In the genomic region with DNA sequence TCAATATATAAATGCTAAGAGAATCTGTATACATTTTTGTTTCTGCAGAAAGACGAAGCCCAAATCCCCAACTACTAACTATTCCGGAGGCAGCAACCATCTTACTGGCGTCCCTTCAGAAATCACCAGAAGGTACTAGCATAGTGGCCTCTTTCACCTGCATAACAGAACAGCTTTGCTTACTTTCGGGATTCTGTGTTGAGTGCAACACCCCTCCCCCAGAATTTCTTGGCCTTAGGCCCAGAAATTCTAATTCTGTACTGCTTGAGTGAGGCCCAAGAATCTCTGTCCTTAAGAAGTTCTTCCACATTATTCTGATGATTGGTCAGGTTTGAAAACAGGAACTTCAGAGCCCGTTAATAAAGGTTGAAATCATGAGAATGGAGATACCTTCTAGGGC, we compare ENCODE assay signal across 11 cellular contexts.
A peak's percentile ranks its signal among the peaks of the same experiment; 100 is the strongest.
DNase-seq lines count a peak whose midpoint lies in the region; TF ChIP-seq lines count a peak whose summit lies in the region.
"Had no signal": no experiment of that assay in that cellular context is flagged by ENCODE, and none has a peak within 500 bp of the region (broad histone marks: within the 10 kb centered on the region; RNA-seq: fewer than 3 reads in every experiment).

No MANE protein-coding gene starts in this region.

- H3K4me2 ChIP-seq in DOHH2 (ENCODE audit: low read length), result peak overlapping the region; percentile 96
- peak overlapping the region; percentile 0 for H3K4me2 ChIP-seq in parathyroid adenoma (ENCODE audit: low read length)

- no peak overlapping the region for H3K27ac ChIP-seq in DOHH2 (ENCODE audit: low read depth, low read length)
- no peak overlapping the region for H3K27ac ChIP-seq in parathyroid adenoma
- no peak overlapping the region for H3K27ac ChIP-seq in brain microvascular endothelial cell
- H3K27ac ChIP-seq: cardiac muscle cell had no signal

- no peaks in the 10 kb centered on the region for H3K9me2 ChIP-seq in DOHH2 (replicated peaks; ENCODE audit: control insufficient read depth, low read length)

- no peaks in the 10 kb centered on the region for H3K36me3 ChIP-seq in DOHH2 (ENCODE audit: control insufficient read depth, low read length)
- H3K36me3 ChIP-seq in parathyroid adenoma (ENCODE audit: control insufficient read depth, insufficient read depth, low read length), result no peaks in the 10 kb centered on the region
- no peaks in the 10 kb centered on the region for H3K36me3 ChIP-seq in brain microvascular endothelial cell (replicated peaks)
- H3K36me3 ChIP-seq: cardiac muscle cell had no signal

- TF ChIP-seq CTCF in DOHH2 (IDR thresholded peaks at IDR 0.05; ENCODE audit: low read depth, low read length, poor library complexity, severe bottlenecking) (no peak), parathyroid adenoma (IDR thresholded peaks at IDR 0.05) (no peak), brain microvascular endothelial cell (IDR thresholded peaks at IDR 0.05; ENCODE audit: low read depth, low read length, missing control alignments) (no peak)

- in situ Hi-C loops in brain microvascular endothelial cell (cut with HindIII; ENCODE audit: low pct_ligation_motif_present, low sequenced_read_pairs), result no loop called here

- H4K20me1 ChIP-seq in DOHH2 (ENCODE audit: control insufficient read depth, insufficient read depth, low read depth, low read length), result no peaks in the 10 kb centered on the region

- no peak overlapping the region for H3K9ac ChIP-seq in parathyroid adenoma

- H3K4me1 ChIP-seq in DOHH2 (ENCODE audit: control insufficient read depth, low read length), result peaks cover 32% of the 10 kb centered on the region
- H3K4me1 ChIP-seq in parathyroid adenoma, result no peaks in the 10 kb centered on the region

- H3K4me3 ChIP-seq in DOHH2 (ENCODE audit: low read length) (no peak overlapping the region), parathyroid adenoma (ENCODE audit: low read depth, low read length) (no peak overlapping the region), brain microvascular endothelial cell (ENCODE audit: low read depth, low read length) (no peak overlapping the region)

- H3K79me2 ChIP-seq in DOHH2 (ENCODE audit: control insufficient read depth, low read length) (no peaks in the 10 kb centered on the region), parathyroid adenoma (no peaks in the 10 kb centered on the region)

- peaks cover 18% of the 10 kb centered on the region for H3K27me3 ChIP-seq in DOHH2 (ENCODE audit: control insufficient read depth, low read length)
- no peaks in the 10 kb centered on the region for H3K27me3 ChIP-seq in parathyroid adenoma (ENCODE audit: control insufficient read depth, insufficient read depth, low read length)
- no peaks in the 10 kb centered on the region for H3K27me3 ChIP-seq in brain microvascular endothelial cell (replicated peaks)

- H3F3A ChIP-seq in DOHH2 (ENCODE audit: control insufficient read depth, insufficient read depth), result no peaks in the 10 kb centered on the region

- H2AFZ ChIP-seq in parathyroid adenoma, result peak overlapping the region; percentile 2

- DNase-seq in NCI-H2171 treated with DMSO at 0.1 percent for 48 hours (lab: John Stamatoyannopoulos, UW) (peak; percentile 74), glomerular visceral epithelial cell (ENCODE audit: extremely low spot score) (peak; percentile 68), nucleus accumbens (lab: John Stamatoyannopoulos, UW) (no peak), brain microvascular endothelial cell (no peak), NCI-H345 (lab: John Stamatoyannopoulos, UW) (no peak)
- DNase-seq: activated CD4-positive, alpha-beta T cell treated with anti-CD3 and anti-CD28 coated beads for 1 hour; KG1; NCI-H2081 had no signal

- no peaks in the 10 kb centered on the region for H3K9me3 ChIP-seq in DOHH2 (ENCODE audit: control insufficient read depth, insufficient read depth, low read length)
- no peaks in the 10 kb centered on the region for H3K9me3 ChIP-seq in parathyroid adenoma (ENCODE audit: control insufficient read depth, low read length)

Comparison
In these comparisons a context has a peak if more than half of its experiments do, and no peak if none do; other contexts are left out.
1. DNase-seq: peak in NCI-H2171 treated with DMSO at 0.1 percent for 48 hours (single experiment) and glomerular visceral epithelial cell (single experiment); none in nucleus accumbens (0 of 56), brain microvascular endothelial cell (single experiment) and NCI-H345 (single experiment).